13 cellular contexts compared by ENCODE assay signal in genomic region chr3:137764001-137764433, GRCh38. TPM values are rescaled to one million over a fixed set of nuclear protein-coding genes. Genes with fewer than 3 reads are reported as not detected.
DNase-seq lines count a peak whose midpoint lies in the region; ATAC-seq, FAIRE-seq and TF ChIP-seq lines count a peak whose summit lies in the region.
"Had no signal": no experiment of that assay in that cellular context is flagged by ENCODE, and none has a peak within 500 bp of the region (broad histone marks: within the 10 kb centered on the region; RNA-seq: fewer than 3 reads in every experiment).

SOX14 (plus strand) TSS chr3:137764315; CDS start chr3:137764785, 470 bp downstream.

- ATAC-seq in pancreas (peak; percentile 73 to 91 (median 80)), GM21390 (IDR thresholded peaks at IDR 0.05; ENCODE audit: unreplicated experiment) (no peak)
- ATAC-seq: activated CD4-positive, CD25-positive, alpha-beta regulatory T cell treated with anti-CD3 and anti-CD28 coated beads, Interleukin-2, amount 50 U/mL, for 24 hours had no signal

- H3K9me3 ChIP-seq in ectodermal cell (ENCODE audit: control insufficient read depth, low read length) (no peaks in the 10 kb centered on the region), pancreas (no peaks in the 10 kb centered on the region), Karpas-422 (ENCODE audit: low read length) (no peaks in the 10 kb centered on the region)

- H3K27ac ChIP-seq in ectodermal cell (ENCODE audit: insufficient read depth, low read depth, low read length, poor library complexity, severe bottlenecking) = no peak within 1 kb of the TSS
- H3K27ac ChIP-seq in pancreas = no peak within 1 kb of the TSS
- H3K27ac ChIP-seq in Karpas-422 (ENCODE audit: low read length) = no peak within 1 kb of the TSS
- H3K27ac ChIP-seq: 22Rv1 had no signal

- H3K9ac ChIP-seq in Karpas-422 (ENCODE audit: low read length) = no peak within 1 kb of the TSS

- 0 to 1% methylated on average over 30 of the region's 30 CpGs for WGBS in ectodermal cell, 2 experiments
- WGBS in pancreas, 2 donors = 0% methylated on average over 27 to 30 of the region's 30 CpGs

- H3K4me3 ChIP-seq in ectodermal cell (ENCODE audit: insufficient read depth, low read depth, low read length) (peak within 1 kb of the TSS; percentile 5), pancreas (peak within 1 kb of the TSS in 2 of 4 donors; percentile 16 to 34), Karpas-422 (ENCODE audit: low read length) (no peak within 1 kb of the TSS)

- H3K4me2 ChIP-seq in Karpas-422 (ENCODE audit: low read depth, low read length, poor library complexity, severe bottlenecking) = no peak within 1 kb of the TSS

- H3K36me3 ChIP-seq in ectodermal cell (ENCODE audit: control insufficient read depth, insufficient read depth, low read length) (no peaks in the 10 kb centered on the region), pancreas (no peaks in the 10 kb centered on the region), Karpas-422 (ENCODE audit: insufficient read depth, low read length) (no peaks in the 10 kb centered on the region)

- peaks cover 72% of the 10 kb centered on the region for H3K4me1 ChIP-seq in ectodermal cell (ENCODE audit: control insufficient read depth, insufficient read depth, low read length)
- H3K4me1 ChIP-seq in pancreas = peaks cover 0 to 14% (median 6%) of the 10 kb centered on the region in 3 donors
- H3K4me1 ChIP-seq in Karpas-422 (ENCODE audit: low read length) = no peaks in the 10 kb centered on the region

- H4K20me1 ChIP-seq in Karpas-422 (ENCODE audit: insufficient read depth, low read depth, low read length) = no peaks in the 10 kb centered on the region

- DNase-seq in DMS 273 (lab: John Stamatoyannopoulos, UW; ENCODE audit: unreplicated experiment) = peak; percentile 68
- no peak for DNase-seq in DMS 273 treated with DMSO at 0.1 percent for 48 hours (lab: John Stamatoyannopoulos, UW)
- DNase-seq in NCI-H1048 (lab: John Stamatoyannopoulos, UW) = peak; percentile 64
- DNase-seq in pancreas = peak; percentile 38 to 79 (median 62)
- no peak for DNase-seq in Karpas-422
- no peak for DNase-seq in T1000 (lab: John Stamatoyannopoulos, UW)
- DNase-seq: naive B cell, NCI-H1436 had no signal

- intact Hi-C loops in pancreas (cut with DNase I) = no loop called here

- no peak within 1 kb of the TSS for H2AFZ ChIP-seq in Karpas-422 (ENCODE audit: low read length)

- H3K9me2 ChIP-seq in Karpas-422 (replicated peaks; ENCODE audit: insufficient read depth, low read length) = no peaks in the 10 kb centered on the region

- TF ChIP-seq CTCF in pancreas (IDR thresholded peaks at IDR 0.05) = no peak

- no peaks in the 10 kb centered on the region for H3K79me2 ChIP-seq in Karpas-422 (ENCODE audit: low read length)

- peaks cover 100% of the 10 kb centered on the region for H3K27me3 ChIP-seq in ectodermal cell (ENCODE audit: control insufficient read depth, insufficient read depth, low read length, poor library complexity, severe bottlenecking)
- peaks cover 2 to 77% (median 12%) of the 10 kb centered on the region in 4 donors for H3K27me3 ChIP-seq in pancreas
- no peaks in the 10 kb centered on the region for H3K27me3 ChIP-seq in Karpas-422 (ENCODE audit: low read length)

- FAIRE-seq in pancreas (lab: Jason Lieb, UNC) = no peak
- FAIRE-seq: GM12892 had no signal

RNA-seq across cellular contexts. Expression of gene SOX14, which starts in this region (rescaled TPM):
- not detected for polyA plus RNA-seq in ectodermal cell (2013, experiment 1 of 4)
- not detected for polyA plus RNA-seq in ectodermal cell (2013, experiment 2 of 4)
- polyA plus RNA-seq in ectodermal cell (2013, experiment 3 of 4) = not detected
- not detected for polyA plus RNA-seq in ectodermal cell (2013, experiment 4 of 4)
- total RNA-seq in pancreas = not detected
- not detected for polyA plus RNA-seq in pancreas
- not detected in 2 replicates for total RNA-seq in Karpas-422 (2014; rRNA removed; shearing (Covaris generic); ENCODE audit: low replicate concordance)

Comparison
In these comparisons a context has a peak if more than half of its experiments do, and no peak if none do; other contexts are left out.
1. DNase-seq: peak in DMS 273 (single experiment) and NCI-H1048 (single experiment); none in DMS 273 treated with DMSO at 0.1 percent for 48 hours (single experiment), Karpas-422 (single experiment) and T1000 (single experiment).
2. Peak in DNase-seq and ATAC-seq in pancreas; RNA of the gene not detected or under 1 TPM.